12 cellular contexts compared by ENCODE assay signal in genomic region chr3:125313060-125313635, GRCh38.
DNase-seq lines count a peak whose midpoint lies in the region; ATAC-seq and TF ChIP-seq lines count a peak whose summit lies in the region.
"Had no signal": no experiment of that assay in that cellular context is flagged by ENCODE, and none has a peak within 500 bp of the region (broad histone marks: within the 10 kb centered on the region; RNA-seq: fewer than 3 reads in every experiment).

No MANE protein-coding gene starts in this region.

- H3K27me3 Mint-ChIP-seq in activated T-cell treated with anti-CD3 and anti-CD28 coated beads, Interleukin-2, amount 50 U/mL, for 72 hours (ENCODE audit: low read depth), result no peaks in the 10 kb centered on the region
- H3K27me3 Mint-ChIP-seq: memory B cell, progenitor cell of endocrine pancreas had no signal

- peak in 1 of 2 donors; percentile 9 for DNase-seq in activated T-cell treated with anti-CD3 and anti-CD28 coated beads, Interleukin-2, amount 50 U/mL, for 72 hours
- no peak for DNase-seq in activated T-cell treated with anti-CD3 and anti-CD28 coated beads, Interleukin-2, amount 50 U/mL, for 1 hour
- DNase-seq in RKO (ENCODE audit: low spot score), result peak; percentile 88
- DNase-seq in epithelial cell of esophagus (ENCODE audit: low read depth), result peak; percentile 39
- DNase-seq in stimulated activated naive CD8-positive, alpha-beta T cell treated with anti-CD3 and anti-CD28 coated beads, Interleukin-15, Interleukin-2, amounts not matched to agents 100 U/mL and 50 U/mL, for 24 hours, result no peak
- no peak for DNase-seq in KG1 (lab: John Stamatoyannopoulos, UW)
- no peak for DNase-seq in NCI-H345 treated with DMSO at 0.1 percent for 48 hours (lab: John Stamatoyannopoulos, UW; ENCODE audit: unreplicated experiment)
- DNase-seq: activated effector memory CD4-positive, alpha-beta T cell treated with Interleukin-2 at 50 U/mL for 16 hours; stimulated activated CD4-positive, alpha-beta T cell treated with anti-CD3 and anti-CD28 coated beads, Interleukin-4, amount 100 ng/mL, for 24 hours had no signal

- peak overlapping the region; percentile 1 for H3K27ac Mint-ChIP-seq in activated T-cell treated with anti-CD3 and anti-CD28 coated beads, Interleukin-2, amount 50 U/mL, for 72 hours
- H3K27ac Mint-ChIP-seq: progenitor cell of endocrine pancreas had no signal

- peak; percentile 74 to 81 for ATAC-seq in activated T-cell treated with anti-CD3 and anti-CD28 coated beads, Interleukin-2, amount 50 U/mL, for 72 hours (replicated peaks in 1 of 2)
- ATAC-seq in stimulated activated naive CD8-positive, alpha-beta T cell treated with anti-CD3 and anti-CD28 coated beads, Interleukin-15, Interleukin-2, amounts not matched to agents 100 U/mL and 50 U/mL, for 24 hours, result peak; percentile 50
- no peak for ATAC-seq in HG02623 (IDR thresholded peaks at IDR 0.05; ENCODE audit: unreplicated experiment)

- H3K36me3 Mint-ChIP-seq in activated T-cell treated with anti-CD3 and anti-CD28 coated beads, Interleukin-2, amount 50 U/mL, for 72 hours (ENCODE audit: insufficient read depth in 2 of 2), result peaks cover 15 to 24% of the 10 kb centered on the region in 2 donors

- peaks cover 48% of the 10 kb centered on the region for H3K4me1 Mint-ChIP-seq in activated T-cell treated with anti-CD3 and anti-CD28 coated beads, Interleukin-2, amount 50 U/mL, for 72 hours (ENCODE audit: low read depth)

- H3K4me3 Mint-ChIP-seq in activated T-cell treated with anti-CD3 and anti-CD28 coated beads, Interleukin-2, amount 50 U/mL, for 72 hours, result no peak overlapping the region
- H3K4me3 Mint-ChIP-seq: memory B cell had no signal

- H3K9me3 Mint-ChIP-seq in activated T-cell treated with anti-CD3 and anti-CD28 coated beads, Interleukin-2, amount 50 U/mL, for 72 hours, result no peaks in the 10 kb centered on the region

- H3K4me3 ChIP-seq in epithelial cell of esophagus (ENCODE audit: low read length), result no peak overlapping the region

- no peak for TF ChIP-seq CTCF in epithelial cell of esophagus (IDR thresholded peaks at IDR 0.05; ENCODE audit: insufficient read depth, low read depth, low read length, missing control alignments)

Comparison
In these comparisons a context has a peak if more than half of its experiments do, and no peak if none do; other contexts are left out.
1. DNase-seq: peak in RKO (single experiment) and epithelial cell of esophagus (single experiment); none in activated T-cell treated with anti-CD3 and anti-CD28 coated beads, Interleukin-2, amount 50 U/mL, for 1 hour (single experiment), stimulated activated naive CD8-positive, alpha-beta T cell treated with anti-CD3 and anti-CD28 coated beads, Interleukin-15, Interleukin-2, amounts not matched to agents 100 U/mL and 50 U/mL, for 24 hours (single experiment), KG1 (single experiment) and NCI-H345 treated with DMSO at 0.1 percent for 48 hours (single experiment).